In the genomic region with DNA sequence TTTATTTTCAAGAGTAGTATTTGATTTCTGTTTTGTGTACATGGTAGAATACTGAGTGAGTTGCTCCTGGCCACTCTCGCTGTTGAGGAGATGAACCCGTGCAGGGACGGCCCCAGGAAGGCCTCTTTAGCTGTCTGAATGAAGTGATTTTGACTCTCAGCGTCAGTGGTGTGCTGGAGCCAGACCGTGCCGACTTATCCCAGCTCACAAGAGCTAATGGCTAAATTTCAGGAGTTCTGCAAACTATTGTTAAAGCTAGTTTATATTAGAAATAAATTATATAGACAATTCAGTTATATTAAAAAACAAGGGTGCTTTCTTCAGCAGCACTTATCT, we compare ENCODE assay signal across 22 cellular contexts.
DNase-seq lines count a peak whose midpoint lies in the region; ATAC-seq and TF ChIP-seq lines count a peak whose summit lies in the region.
"Had no signal": no experiment of that assay in that cellular context is flagged by ENCODE, and none has a peak within 500 bp of the region (broad histone marks: within the 10 kb centered on the region; RNA-seq: fewer than 3 reads in every experiment).

No MANE protein-coding gene starts in this region.

- peaks cover 35% of the 10 kb centered on the region for H3K4me1 Mint-ChIP-seq in GM23338
- H3K4me1 Mint-ChIP-seq: CD8-positive, alpha-beta memory T cell had no signal

- intact Hi-C loops in left ventricle myocardium inferior (cut with micrococcal nuclease) = loop anchor here (10.0 kb wide), 2 partner anchors 179 to 439 kb away; a partner anchor contains a TSS

- no peak overlapping the region for H3K4ac ChIP-seq in mesenchymal stem cell (ENCODE audit: low read depth in 1 of 2, low read length in 2 of 2)

- H3K27ac ChIP-seq in GM23338 (ENCODE audit: low read depth) (peak overlapping the region; percentile 8; the same call in 1 of the 2 replicates), fibroblast of lung (ENCODE audit: insufficient read depth, low read length) (no peak overlapping the region), left ventricle myocardium inferior (replicated peaks) (peak overlapping the region; percentile 84), mesenchymal stem cell (ENCODE audit: low read length, poor library complexity, severe bottlenecking) (no peak overlapping the region), upper lobe of left lung (no peak overlapping the region)
- H3K27ac ChIP-seq: HL-60, KMS-11, PC-9 had no signal

- no peaks in the 10 kb centered on the region; the same call in 1 of the 2 replicates for H3F3A ChIP-seq in GM23338 (replicated peaks; ENCODE audit: low read depth)

- no peak overlapping the region for H3K27ac Mint-ChIP-seq in GM23338

- H2AFZ ChIP-seq in GM23338 = no peak overlapping the region
- peak overlapping the region; percentile 53 for H2AFZ ChIP-seq in fibroblast of lung (ENCODE audit: low read length)
- H2AFZ ChIP-seq in mesenchymal stem cell (ENCODE audit: low read depth, low read length) = no peak overlapping the region
- H2AFZ ChIP-seq: PC-9 had no signal

- WGBS in mesenchymal stem cell = 83% methylated on average over 3 of the region's 6 CpGs
- 79 to 82% methylated on average over 6 of the region's 6 CpGs for WGBS in upper lobe of left lung, 2 donors

- no peak overlapping the region for H2AK5ac ChIP-seq in mesenchymal stem cell (ENCODE audit: low read length, severe bottlenecking)

- H2BK120ac ChIP-seq in mesenchymal stem cell (ENCODE audit: low read depth, low read length) = no peak overlapping the region

- H3K9ac ChIP-seq in fibroblast of lung (ENCODE audit: insufficient read depth, low read length) (no peak overlapping the region), mesenchymal stem cell (ENCODE audit: low read length) (peak overlapping the region; percentile 33)
- H3K9ac ChIP-seq: KMS-11 had no signal

- H3K23ac ChIP-seq in mesenchymal stem cell (ENCODE audit: low read length in 2 of 2) = no peak overlapping the region

- H3K9me3 ChIP-seq in fibroblast of lung (ENCODE audit: control insufficient read depth, insufficient read depth, low read depth, low read length) (no peaks in the 10 kb centered on the region), left ventricle myocardium inferior (replicated peaks) (peaks cover under 1% of the 10 kb centered on the region), mesenchymal stem cell (ENCODE audit: control insufficient read depth, low read length) (no peaks in the 10 kb centered on the region), upper lobe of left lung (no peaks in the 10 kb centered on the region)

- no peak overlapping the region for H2BK12ac ChIP-seq in mesenchymal stem cell (ENCODE audit: low read length in 2 of 2)

- no peaks in the 10 kb centered on the region for H3K9me3 Mint-ChIP-seq in GM23338
- H3K9me3 Mint-ChIP-seq: CD8-positive, alpha-beta memory T cell had no signal

- TF ChIP-seq EP300 in upper lobe of left lung (IDR thresholded peaks at IDR 0.05) = no peak

- TF ChIP-seq POLR2A in upper lobe of left lung (IDR thresholded peaks at IDR 0.05) = no peak

- ATAC-seq in GM23338 (no peak), GM18498 (IDR thresholded peaks at IDR 0.05; ENCODE audit: unreplicated experiment) (no peak), upper lobe of left lung (ENCODE audit: low FRiP score in 2 of 2) (no peak)

- no peak overlapping the region for H4K91ac ChIP-seq in mesenchymal stem cell (ENCODE audit: low read length)

- no peak overlapping the region for H3K4me3 ChIP-seq in GM23338
- no peak overlapping the region for H3K4me3 ChIP-seq in fibroblast of lung (replicated peaks in 1 of 4; ENCODE audit: control extremely low read depth in 1 of 4, insufficient read depth in 1 of 4, low read depth in 3 of 4, low read length in 4 of 4)
- no peak overlapping the region for H3K4me3 ChIP-seq in left ventricle myocardium inferior
- H3K4me3 ChIP-seq in mesenchymal stem cell (ENCODE audit: insufficient read depth in 1 of 2, low read depth in 1 of 2, low read length in 2 of 2) = no peak overlapping the region
- H3K4me3 ChIP-seq in upper lobe of left lung = no peak overlapping the region
- H3K4me3 ChIP-seq: PC-9 had no signal

- H2BK5ac ChIP-seq in mesenchymal stem cell (ENCODE audit: low read depth, low read length, poor library complexity, severe bottlenecking) = no peak overlapping the region

- no peak overlapping the region for H4K8ac ChIP-seq in mesenchymal stem cell (ENCODE audit: low read length)

- H3K4me3 Mint-ChIP-seq in GM23338 = no peak overlapping the region
- H3K4me3 Mint-ChIP-seq: CD8-positive, alpha-beta memory T cell had no signal

- TF ChIP-seq CTCF in GM23338 (conservative IDR thresholded peaks at IDR 0.05; ENCODE audit: low read depth in 2 of 2) (no peak), fibroblast of lung (conservative IDR thresholded peaks at IDR 0.05 in 1 of 2, IDR thresholded peaks at IDR 0.05 in 1 of 2; ENCODE audit: low read depth in 1 of 2, low read length in 2 of 2) (no peak), left ventricle myocardium inferior (IDR thresholded peaks at IDR 0.05; ENCODE audit: borderline replicate concordance) (no peak), upper lobe of left lung (IDR thresholded peaks at IDR 0.05) (no peak)

- no peak for DNase-seq in GM23338 (ENCODE audit: low spot score)
- peak in 1 of 2 donors; percentile 8 for DNase-seq in fibroblast of lung (ENCODE audit: low read depth in 2 of 2)
- DNase-seq in left ventricle myocardium inferior = no peak
- no peak for DNase-seq in mesenchymal stem cell
- DNase-seq in HUDEP-2 (lab: John Stamatoyannopoulos, UW; ENCODE audit: unreplicated experiment in 76 of 76) = no peak
- DNase-seq in upper lobe of left lung = no peak
- DNase-seq: AML-193; Calu3; CD8-positive, alpha-beta memory T cell; DMS153; H7; NCI-H1105; NCI-H2029 treated with DMSO at 0.1 percent for 48 hours; NCI-H226; NCI-H510A treated with DMSO at 0.1 percent for 48 hours; NCI-H748 treated with DMSO at 0.1 percent for 48 hours; PC-9; RPMI8226; SIG-M5 had no signal

- no peaks in the 10 kb centered on the region for H4K20me1 ChIP-seq in GM23338 (replicated peaks; ENCODE audit: insufficient read depth)
- H4K20me1 ChIP-seq in fibroblast of lung (ENCODE audit: control insufficient read depth, extremely low read depth, insufficient read depth, low read length) = no peaks in the 10 kb centered on the region

- H3K27me3 Mint-ChIP-seq in GM23338 (ENCODE audit: insufficient read depth, low read depth, poor library complexity) = no peaks in the 10 kb centered on the region

- H3K4me1 ChIP-seq in GM23338 (ENCODE audit: insufficient read depth) = peaks cover 16% of the 10 kb centered on the region
- H3K4me1 ChIP-seq in fibroblast of lung (ENCODE audit: control insufficient read depth, extremely low read depth, insufficient read depth, low read length) = no peaks in the 10 kb centered on the region
- H3K4me1 ChIP-seq in left ventricle myocardium inferior = peaks cover 47% of the 10 kb centered on the region
- peaks cover 5% of the 10 kb centered on the region for H3K4me1 ChIP-seq in mesenchymal stem cell (ENCODE audit: control insufficient read depth, insufficient read depth, low read depth, low read length)
- peaks cover 0 to 7% (median 3%) of the 10 kb centered on the region in 4 donors for H3K4me1 ChIP-seq in upper lobe of left lung

- H3K18ac ChIP-seq in mesenchymal stem cell (ENCODE audit: low read depth in 1 of 2, low read length in 2 of 2) = no peak overlapping the region

- H3K4me2 ChIP-seq in GM23338 = no peak overlapping the region
- H3K4me2 ChIP-seq in fibroblast of lung (ENCODE audit: extremely low read depth, insufficient read depth, low read length) = peak overlapping the region; percentile 9
- H3K4me2 ChIP-seq in mesenchymal stem cell (ENCODE audit: low read length, poor library complexity, severe bottlenecking) = no peak overlapping the region
- H3K4me2 ChIP-seq: KMS-11 had no signal

- H3K79me2 ChIP-seq in GM23338 (replicated peaks; ENCODE audit: insufficient read depth) = no peaks in the 10 kb centered on the region; the same call in 1 of the 2 replicates
- H3K79me2 ChIP-seq in fibroblast of lung (ENCODE audit: control insufficient read depth, insufficient read depth, low read length) = no peaks in the 10 kb centered on the region

- no peaks in the 10 kb centered on the region for H3K9me2 ChIP-seq in GM23338 (ENCODE audit: insufficient read depth)

- no peaks in the 10 kb centered on the region for H3K36me3 Mint-ChIP-seq in GM23338 (ENCODE audit: low read depth)
- H3K36me3 Mint-ChIP-seq: CD8-positive, alpha-beta memory T cell had no signal

- H3K27me3 ChIP-seq in GM23338 (ENCODE audit: insufficient read depth) = no peaks in the 10 kb centered on the region
- H3K27me3 ChIP-seq in fibroblast of lung (ENCODE audit: control insufficient read depth, insufficient read depth, low read length) = no peaks in the 10 kb centered on the region
- no peaks in the 10 kb centered on the region for H3K27me3 ChIP-seq in left ventricle myocardium inferior (ENCODE audit: low read depth)
- H3K27me3 ChIP-seq in mesenchymal stem cell (ENCODE audit: control insufficient read depth in 1 of 2, insufficient read depth in 1 of 2, low read length in 2 of 2) = no peaks in the 10 kb centered on the region
- no peaks in the 10 kb centered on the region for H3K27me3 ChIP-seq in upper lobe of left lung

- H3K36me3 ChIP-seq in GM23338 (ENCODE audit: insufficient read depth) (no peaks in the 10 kb centered on the region), fibroblast of lung (ENCODE audit: control insufficient read depth, insufficient read depth, low read length) (no peaks in the 10 kb centered on the region), left ventricle myocardium inferior (no peaks in the 10 kb centered on the region), mesenchymal stem cell (ENCODE audit: control insufficient read depth in 1 of 2, insufficient read depth in 2 of 2, low read depth in 1 of 2, low read length in 2 of 2) (no peaks in the 10 kb centered on the region), upper lobe of left lung (no peaks in the 10 kb centered on the region)

- no peak overlapping the region for H3K14ac ChIP-seq in mesenchymal stem cell (ENCODE audit: low read length in 2 of 2)

- H2BK15ac ChIP-seq in mesenchymal stem cell (ENCODE audit: low read depth, poor library complexity, severe bottlenecking) = no peak overlapping the region

- peaks cover 5% of the 10 kb centered on the region for H3K79me1 ChIP-seq in mesenchymal stem cell (replicated peaks; ENCODE audit: low read length, poor library complexity, severe bottlenecking)

Comparison
In these comparisons a context has a peak if more than half of its experiments do, and no peak if none do; other contexts are left out.
1. H3K27ac ChIP-seq: peak in GM23338 (single experiment) and left ventricle myocardium inferior (single experiment); none in fibroblast of lung (single experiment), mesenchymal stem cell (single experiment) and upper lobe of left lung (0 of 4).